In the genomic region with DNA sequence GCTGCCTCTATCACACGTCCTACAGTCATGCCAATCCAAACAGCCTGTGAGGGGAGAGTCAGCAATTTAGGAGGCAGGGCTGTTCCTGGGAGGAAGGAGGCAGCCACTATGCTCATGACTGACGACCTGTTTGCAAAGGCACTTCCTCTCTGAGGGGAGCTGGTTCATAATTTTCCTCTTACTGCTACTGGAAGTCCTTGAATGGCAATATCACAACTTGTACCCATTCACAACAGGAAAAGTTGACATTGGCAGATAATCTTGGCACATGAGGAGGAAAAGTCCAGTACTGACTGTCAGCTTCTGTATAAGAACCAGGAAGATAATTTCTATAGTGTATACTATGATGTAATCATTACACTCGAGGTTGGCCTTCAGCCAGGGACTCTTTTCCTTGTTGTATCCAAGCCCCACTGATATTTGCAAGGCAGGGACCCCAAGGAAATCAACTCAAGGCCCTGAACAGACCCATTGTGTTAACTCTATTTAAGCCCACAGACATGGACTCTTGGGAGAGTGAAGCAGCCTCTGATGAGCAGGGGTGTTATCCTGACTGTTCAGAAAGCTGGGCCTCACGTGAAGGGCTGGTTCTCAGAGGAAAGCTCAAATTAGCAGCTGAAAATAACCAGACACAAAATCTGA, we compare ENCODE assay signal across 11 cellular contexts.
DNase-seq lines count a peak whose midpoint lies in the region; ATAC-seq, FAIRE-seq and TF ChIP-seq lines count a peak whose summit lies in the region.
"Had no signal": no experiment of that assay in that cellular context is flagged by ENCODE, and none has a peak within 500 bp of the region (broad histone marks: within the 10 kb centered on the region; RNA-seq: fewer than 3 reads in every experiment).

No MANE protein-coding gene starts in this region.

- H3K36me3 ChIP-seq in heart right ventricle (no peaks in the 10 kb centered on the region), mesodermal cell (ENCODE audit: control insufficient read depth, insufficient read depth, low read length) (no peaks in the 10 kb centered on the region)

- H3K27ac ChIP-seq in heart right ventricle (peak overlapping the region in 6 of 10 donors; percentile 2 to 26 (median 12)), mesodermal cell (ENCODE audit: low read depth, low read length, severe bottlenecking) (peak overlapping the region; percentile 58)

- no peaks in the 10 kb centered on the region for H3K27me3 ChIP-seq in heart right ventricle

- H3K4me3 ChIP-seq in heart right ventricle (no peak overlapping the region), mesodermal cell (ENCODE audit: extremely low read depth, insufficient read depth, low read length, poor library complexity, severe bottlenecking) (no peak overlapping the region)

- H3K4me1 ChIP-seq in heart right ventricle (peaks cover 0 to 35% (median 0%) of the 10 kb centered on the region in 9 donors), mesodermal cell (ENCODE audit: control insufficient read depth, insufficient read depth, low read length, poor library complexity, severe bottlenecking) (peaks cover 6% of the 10 kb centered on the region)

- no peak for FAIRE-seq in RCC 7860 (lab: Jason Lieb, UNC)

- DNase-seq in heart right ventricle (peak in 1 of 2 donors; percentile 32), cardiac septum (ENCODE audit: low spot score) (no peak), kidney glomerular epithelial cell (lab: John Stamatoyannopoulos, UW) (no peak), foreskin melanocyte (no peak), RCC 7860 (ENCODE audit: low spot score) (no peak), OCI-M2 (lab: John Stamatoyannopoulos, UW; ENCODE audit: unreplicated experiment) (no peak)
- DNase-seq: activated CD4-positive, alpha-beta T cell treated with anti-CD3 and anti-CD28 coated beads for 4 hours; activated T-cell treated with anti-CD3 and anti-CD28 coated beads, Interleukin-2, amount 50 U/mL, for 4 hours; stimulated activated CD4-positive, alpha-beta T cell treated with anti-CD3 and anti-CD28 coated beads, Interleukin-2, amount 100 ng/mL, for 24 hours had no signal

- intact Hi-C loops in heart right ventricle (cut with DNase I): loop anchor here in 1 of 10 donors (10.0 kb wide), 1 partner anchor 420 kb away; no protein-coding TSS in a partner anchor
- intact Hi-C loops in cardiac septum (cut with DNase I): no loop called here

- no peak for TF ChIP-seq CTCF in heart right ventricle (IDR thresholded peaks at IDR 0.05)

- 29 to 38% methylated on average over 4 of the region's 4 CpGs for WGBS in heart right ventricle, 2 donors
- 71 to 83% methylated on average over 2 to 3 of the region's 4 CpGs for WGBS in mesodermal cell (ENCODE audit: insufficient coverage in 2 of 2), 2 experiments

- ATAC-seq in heart right ventricle (peak in 7 of 8 donors; percentile 52 to 72 (median 65)), esophagus mucosa (peak; percentile 59)
- ATAC-seq: activated T-cell treated with anti-CD3 and anti-CD28 coated beads, Interleukin-2, amount 50 U/mL, for 4 hours had no signal

- no peaks in the 10 kb centered on the region for H3K9me3 ChIP-seq in heart right ventricle
- H3K9me3 ChIP-seq in mesodermal cell (ENCODE audit: control insufficient read depth, low read length): no peaks in the 10 kb centered on the region
